15 cellular contexts compared by ENCODE assay signal in the genomic region with DNA sequence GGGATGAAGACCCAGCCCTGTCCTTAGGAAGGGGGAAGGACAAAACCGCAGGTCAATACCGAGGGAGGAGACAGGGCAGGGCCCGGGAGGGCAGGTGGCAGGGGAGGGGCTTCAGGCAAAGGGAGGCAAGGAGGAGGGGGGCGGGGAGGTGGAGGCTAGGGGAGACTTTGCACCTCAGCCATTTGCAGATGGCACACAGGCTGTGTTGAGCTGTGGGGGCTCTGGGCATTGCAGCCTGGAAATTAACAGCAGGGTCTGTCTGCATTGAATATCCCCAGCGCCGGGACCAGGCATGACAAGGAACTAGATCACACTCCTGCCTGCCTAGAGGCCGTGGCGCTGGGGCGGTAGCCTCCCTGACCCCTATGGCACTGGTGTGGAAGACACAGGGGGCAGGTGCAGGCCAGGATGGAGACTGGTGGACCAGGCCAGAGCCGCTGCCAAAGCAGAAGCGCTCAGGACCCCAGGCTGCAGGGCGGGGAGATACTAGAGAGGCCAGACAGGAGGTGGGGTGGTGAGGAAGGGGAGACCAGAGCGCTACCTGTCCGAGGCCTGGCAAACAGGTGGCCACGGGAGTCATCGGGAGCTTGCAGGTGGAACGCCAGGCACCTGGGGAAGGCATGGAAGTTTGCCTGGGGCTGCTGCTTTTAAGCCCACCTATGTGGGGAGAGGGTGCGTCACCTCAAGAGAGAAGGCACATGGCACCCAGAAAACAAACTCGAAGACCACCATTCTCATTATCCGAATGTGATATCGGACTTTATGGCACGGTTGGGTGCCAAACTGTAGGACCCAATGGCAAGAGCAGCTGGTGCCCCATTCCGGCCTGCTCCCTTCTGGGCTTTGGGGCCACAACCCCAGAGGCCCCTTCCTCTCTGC. TPM values are rescaled to one million over a fixed set of nuclear protein-coding genes. Genes with fewer than 3 reads are reported as not detected.
A peak's percentile ranks its signal among the peaks of the same experiment; 100 is the strongest.
DNase-seq lines count a peak whose midpoint lies in the region; ATAC-seq lines count a peak whose summit lies in the region.
"Had no signal": no experiment of that assay in that cellular context is flagged by ENCODE, and none has a peak within 500 bp of the region (broad histone marks: within the 10 kb centered on the region; RNA-seq: fewer than 3 reads in every experiment).

No MANE protein-coding gene starts in this region.

- intact Hi-C loops in Right ventricle myocardium superior (cut with DNase I) = no loop called here
- intact Hi-C loops in left cardiac atrium (cut with DNase I) = loop anchor here in 1 of 2 donors (10.0 kb wide), 2 partner anchors 86 to 264 kb away; no protein-coding TSS in a partner anchor

- ATAC-seq in Right ventricle myocardium superior (ENCODE audit: poor library complexity) (no peak), left cardiac atrium (no peak), HG03378 (IDR thresholded peaks at IDR 0.05; ENCODE audit: unreplicated experiment) (no peak), GM18502 (IDR thresholded peaks at IDR 0.05; ENCODE audit: poor library complexity, unreplicated experiment) (no peak), HG02938 (IDR thresholded peaks at IDR 0.05; ENCODE audit: unreplicated experiment) (no peak)
- ATAC-seq in stimulated activated naive CD8-positive, alpha-beta T cell treated with anti-CD3 and anti-CD28 coated beads, Interleukin-15, Interleukin-2, amounts not matched to agents 100 U/mL and 50 U/mL, for 24 hours = peak; percentile 14

- peak; percentile 42 for DNase-seq in Right ventricle myocardium superior
- DNase-seq in left cardiac atrium = no peak
- peak; percentile 64 for DNase-seq in NCI-H2171 treated with DMSO at 0.1 percent for 48 hours (lab: John Stamatoyannopoulos, UW)
- DNase-seq in cerebellar cortex (ENCODE audit: low spot score) = peak; percentile 30
- no peak for DNase-seq in stimulated activated naive CD8-positive, alpha-beta T cell treated with anti-CD3 and anti-CD28 coated beads, Interleukin-15, Interleukin-2, amounts not matched to agents 100 U/mL and 50 U/mL, for 24 hours
- DNase-seq: activated CD4-positive, alpha-beta T cell treated with anti-CD3 and anti-CD28 coated beads, Interleukin-2, amount 10 ng/mL, durations not matched to agents 7 days and 5 days; anterior cingulate cortex; DMS79 treated with DMSO at 0.1 percent for 48 hours; HCEC 1CT; midbrain; NCI-H146; T-helper 9 cell had no signal

RNA-seq across cellular contexts. Expression of gene CBX6, which starts 11.5 kb away (rescaled TPM):
- total RNA-seq in Right ventricle myocardium superior (36.1 TPM), left cardiac atrium (10 to 100 TPM; 46.0 to 54.3 TPM)

RNA-seq across cellular contexts. Expression of gene NPTXR, which starts 16.7 kb away (rescaled TPM):
- 16.8 TPM for total RNA-seq in Right ventricle myocardium superior
- total RNA-seq in left cardiac atrium = 10 to 100 TPM; 26.9 to 30.8 TPM

Comparison
In these comparisons a context has a peak if more than half of its experiments do, and no peak if none do; other contexts are left out.
1. DNase-seq: peak in Right ventricle myocardium superior (single experiment), NCI-H2171 treated with DMSO at 0.1 percent for 48 hours (single experiment) and cerebellar cortex (single experiment); none in left cardiac atrium (single experiment) and stimulated activated naive CD8-positive, alpha-beta T cell treated with anti-CD3 and anti-CD28 coated beads, Interleukin-15, Interleukin-2, amounts not matched to agents 100 U/mL and 50 U/mL, for 24 hours (single experiment).